1 cellular context compared by ENCODE assay signal in genomic region chr16:89395150-89396142, GRCh38.
A peak's percentile ranks its signal among the peaks of the same experiment; 100 is the strongest.
TF ChIP-seq lines count a peak whose summit lies in the region.

No MANE protein-coding gene starts in this region.

TF ChIP-seq in HepG2, 621 proteins besides CTCF, POLR2A, EP300 and RAD21 (continued from another document and continues in another):
- TF ChIP-seq DMTF1 (CRISPR knock-in tag; IDR thresholded peaks at IDR 0.05) (no peak), HOXA3 (CRISPR knock-in tag; IDR thresholded peaks at IDR 0.05) (peak; percentile 98), ZNF883 (CRISPR knock-in tag; IDR thresholded peaks at IDR 0.05; ENCODE audit: not compliant biosample characterization) (peak; percentile 74), CREBL2 (CRISPR knock-in tag; IDR thresholded peaks at IDR 0.05; ENCODE audit: borderline replicate concordance) (peak; percentile 56; the same call in 1 of the 2 replicates), ARHGAP35 (CRISPR knock-in tag; IDR thresholded peaks at IDR 0.05; ENCODE audit: borderline replicate concordance) (no peak; the same call in 1 of the 2 replicates), SP140L (CRISPR knock-in tag; IDR thresholded peaks at IDR 0.05; ENCODE audit: borderline replicate concordance) (peak; percentile 74; the same call in 1 of the 2 replicates), ZNF282 (IDR thresholded peaks at IDR 0.05; ENCODE audit: partially characterized antibody) (no peak), KDM4B (CRISPR knock-in tag; IDR thresholded peaks at IDR 0.05) (peak; percentile 99), ONECUT2 (CRISPR knock-in tag; IDR thresholded peaks at IDR 0.05) (peak; percentile 34; the same call in 1 of the 2 replicates), ZMAT5 (CRISPR knock-in tag; IDR thresholded peaks at IDR 0.05; ENCODE audit: borderline replicate concordance, low read depth) (no peak), ZNF781 (CRISPR knock-in tag; IDR thresholded peaks at IDR 0.05; ENCODE audit: borderline replicate concordance, not compliant biosample characterization) (peak; percentile 97), ETV5 (CRISPR knock-in tag; IDR thresholded peaks at IDR 0.05; ENCODE audit: borderline replicate concordance) (peak; percentile 82; the same call in 1 of the 2 replicates), ZBTB49 (CRISPR knock-in tag; IDR thresholded peaks at IDR 0.05; ENCODE audit: borderline replicate concordance) (no peak), SSRP1 (CRISPR knock-in tag; IDR thresholded peaks at IDR 0.05) (peak; percentile 58), PHF8 (CRISPR knock-in tag; IDR thresholded peaks at IDR 0.05) (peak; percentile 48), SIX1 (CRISPR knock-in tag; IDR thresholded peaks at IDR 0.05; ENCODE audit: borderline replicate concordance) (peak; percentile 56; the same call in 1 of the 2 replicates), ZNF597 (CRISPR knock-in tag; IDR thresholded peaks at IDR 0.05) (no peak), NBN (conservative IDR thresholded peaks at IDR 0.05) (no peak), ARNT2 (CRISPR knock-in tag; IDR thresholded peaks at IDR 0.05; ENCODE audit: low read depth) (peak; percentile 97), ZNF34 (CRISPR knock-in tag; IDR thresholded peaks at IDR 0.05; ENCODE audit: borderline replicate concordance) (0 out of 2 replicates have a peak, but pooled peaks have one; percentile 37), SYNCRIP (IDR thresholded peaks at IDR 0.05; ENCODE audit: insufficient read depth, low read depth, low read length) (no peak), ZNF605 (CRISPR knock-in tag; IDR thresholded peaks at IDR 0.05) (peak; percentile 98), MAZ (IDR thresholded peaks at IDR 0.05; ENCODE audit: borderline replicate concordance, low read depth, low read length) (no peak; the same call in none of the 2 replicates), MAZ (CRISPR knock-in tag; IDR thresholded peaks at IDR 0.05; ENCODE audit: low read depth) (peak; percentile 94), KMT2A (CRISPR knock-in tag; IDR thresholded peaks at IDR 0.05) (peak; percentile 98), JUN (CRISPR knock-in tag; IDR thresholded peaks at IDR 0.05) (peak; percentile 90), RCOR2 (CRISPR knock-in tag; IDR thresholded peaks at IDR 0.05) (peak; percentile 96), ZNF660 (CRISPR knock-in tag; IDR thresholded peaks at IDR 0.05; ENCODE audit: borderline replicate concordance, low read depth) (0 out of 2 replicates have a peak, but pooled peaks have one; percentile 51), ZNF431 (CRISPR knock-in tag; IDR thresholded peaks at IDR 0.05; ENCODE audit: borderline replicate concordance, low read depth) (peak; percentile 90; the same call in 1 of the 2 replicates), ZFP1 (CRISPR knock-in tag; IDR thresholded peaks at IDR 0.05) (peak; percentile 94), FLYWCH1 (CRISPR knock-in tag; IDR thresholded peaks at IDR 0.05) (no peak), ZSCAN9 (CRISPR knock-in tag; IDR thresholded peaks at IDR 0.05; ENCODE audit: borderline replicate concordance) (peak; percentile 98), TBX3 (IDR thresholded peaks at IDR 0.05; ENCODE audit: borderline replicate concordance) (peak; percentile 82), ZNF512B (CRISPR knock-in tag; IDR thresholded peaks at IDR 0.05; ENCODE audit: borderline replicate concordance) (peak; percentile 85; the same call in 1 of the 2 replicates), ZNF253 (CRISPR knock-in tag; IDR thresholded peaks at IDR 0.05; ENCODE audit: borderline replicate concordance) (no peak), ZNF549 (CRISPR knock-in tag; IDR thresholded peaks at IDR 0.05) (no peak), TERF1 (CRISPR knock-in tag; IDR thresholded peaks at IDR 0.05) (no peak), ETV6 (CRISPR knock-in tag; conservative IDR thresholded peaks at IDR 0.05) (peak; percentile 91), ZNF772 (CRISPR knock-in tag; IDR thresholded peaks at IDR 0.05) (peak; percentile 100), BCLAF1 (IDR thresholded peaks at IDR 0.05) (no peak), THYN1 (CRISPR knock-in tag; IDR thresholded peaks at IDR 0.05; ENCODE audit: borderline replicate concordance, low read depth) (no peak), ZNF296 (CRISPR knock-in tag; conservative IDR thresholded peaks at IDR 0.05) (no peak), HMGA1 (CRISPR knock-in tag; conservative IDR thresholded peaks at IDR 0.05) (no peak), PLSCR1 (CRISPR knock-in tag; IDR thresholded peaks at IDR 0.05; ENCODE audit: borderline replicate concordance) (no peak), ZZZ3 (CRISPR knock-in tag; IDR thresholded peaks at IDR 0.05; ENCODE audit: borderline replicate concordance) (peak; percentile 49; the same call in 1 of the 2 replicates), SOX13 (IDR thresholded peaks at IDR 0.05) (peak; percentile 88), SOX13 (CRISPR knock-in tag; conservative IDR thresholded peaks at IDR 0.05 in 1 of 2, IDR thresholded peaks at IDR 0.05 in 1 of 2) (peak in 1 of 2 experiments; percentile 95; a peak in 2 of 4 replicates), ZSCAN25 (CRISPR knock-in tag; IDR thresholded peaks at IDR 0.05) (peak; percentile 92), CREM (IDR thresholded peaks at IDR 0.05) (peak; percentile 80), CREM (CRISPR knock-in tag; IDR thresholded peaks at IDR 0.05) (no peak), ATF7 (IDR thresholded peaks at IDR 0.05) (no peak), ATF7 (CRISPR knock-in tag; IDR thresholded peaks at IDR 0.05) (peak; percentile 89), CSRNP1 (CRISPR knock-in tag; IDR thresholded peaks at IDR 0.05) (peak; percentile 95), CEBPB (IDR thresholded peaks at IDR 0.05; ENCODE audit: borderline replicate concordance, low read depth, low read length) (peak; percentile 88), ZNF841 (CRISPR knock-in tag; IDR thresholded peaks at IDR 0.05; ENCODE audit: borderline replicate concordance) (no peak)
